ENCODE assay signal across 8 cellular contexts in the genomic region with DNA sequence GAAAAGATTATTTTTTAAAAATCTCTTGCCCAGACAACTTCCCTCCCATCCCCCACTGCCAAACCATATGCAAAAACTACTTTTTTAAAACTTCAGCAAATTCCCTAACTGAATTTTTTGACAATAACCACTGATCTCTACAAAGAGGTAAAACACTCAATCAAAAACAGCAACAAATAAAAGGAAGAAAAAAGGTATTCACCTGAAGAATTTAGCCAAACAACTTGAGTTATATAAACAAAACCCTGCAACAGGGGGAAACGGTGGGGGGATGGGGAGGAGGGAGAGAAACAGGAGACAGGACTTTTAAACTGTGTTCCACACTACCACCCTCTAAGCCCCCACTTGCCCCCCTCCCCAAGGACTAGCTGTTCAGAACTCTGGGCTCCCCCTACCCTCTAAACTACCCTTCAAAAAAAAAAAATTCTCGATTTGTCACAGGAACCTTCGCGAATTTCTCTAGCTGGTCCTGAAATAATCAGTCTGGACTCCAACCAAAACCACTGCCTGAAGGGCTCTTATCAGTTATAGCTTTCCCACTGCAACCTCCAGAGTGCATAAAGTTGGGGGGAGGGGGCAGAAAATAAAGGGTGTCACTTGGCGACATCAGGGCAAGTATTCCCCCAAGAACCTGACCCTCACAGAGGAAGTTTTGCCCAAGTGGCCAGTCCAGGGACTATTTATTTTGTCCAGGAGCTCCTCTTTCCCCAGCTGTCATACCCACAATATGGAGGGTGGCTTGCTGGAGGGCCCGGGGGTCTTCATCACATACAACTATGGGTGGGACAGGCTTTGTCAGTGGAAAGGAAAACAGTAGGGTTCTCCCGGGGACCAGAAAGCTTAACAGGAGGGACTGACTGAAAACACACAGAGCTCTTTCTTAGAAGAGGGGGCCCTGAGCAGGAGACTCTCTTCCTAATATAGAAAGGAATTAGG.
A peak's percentile ranks its signal among the peaks of the same experiment; 100 is the strongest.
DNase-seq lines count a peak whose midpoint lies in the region; ATAC-seq and TF ChIP-seq lines count a peak whose summit lies in the region.

No MANE protein-coding gene starts in this region.

- peak in 2 of 3 experiments; percentile 39 to 60 for DNase-seq in NCI-H1417 (lab: John Stamatoyannopoulos, UW)
- DNase-seq in NCI-H1417 treated with DMSO at 0.1 percent for 48 hours (lab: John Stamatoyannopoulos, UW): no peak
- no peak for DNase-seq in effector memory CD4-positive, alpha-beta T cell
- no peak for DNase-seq in GDM1 (lab: John Stamatoyannopoulos, UW)
- DNase-seq in NCI-H128 (lab: John Stamatoyannopoulos, UW; ENCODE audit: unreplicated experiment): no peak

- H3K79me2 ChIP-seq in OCI-LY1 (ENCODE audit: insufficient read depth, low read length): peaks cover 59% of the 10 kb centered on the region

- H3K9me3 ChIP-seq in OCI-LY1 (ENCODE audit: low read length) (no peaks in the 10 kb centered on the region), mucosa of rectum (ENCODE audit: control insufficient read depth in 2 of 2, low read length in 2 of 2) (no peaks in the 10 kb centered on the region)
- H3K9me3 ChIP-seq in effector memory CD4-positive, alpha-beta T cell (ENCODE audit: control insufficient read depth, low read length): no peaks in the 10 kb centered on the region

- no peak for ATAC-seq in GM18520 (IDR thresholded peaks at IDR 0.05; ENCODE audit: unreplicated experiment)

- H3F3A ChIP-seq in OCI-LY1 (ENCODE audit: insufficient read depth, low read length): no peaks in the 10 kb centered on the region

- peaks cover 27% of the 10 kb centered on the region for H3K36me3 ChIP-seq in OCI-LY1 (ENCODE audit: insufficient read depth, low read length)
- H3K36me3 ChIP-seq in effector memory CD4-positive, alpha-beta T cell (ENCODE audit: control insufficient read depth, insufficient read depth, low read length): no peaks in the 10 kb centered on the region
- peaks cover 0 to 3% of the 10 kb centered on the region in 2 donors for H3K36me3 ChIP-seq in mucosa of rectum (ENCODE audit: control insufficient read depth in 2 of 2, insufficient read depth in 2 of 2, low read length in 2 of 2)

- peak overlapping the region; percentile 91 for H3K27ac ChIP-seq in OCI-LY1 (ENCODE audit: low read depth, low read length, poor library complexity, severe bottlenecking)
- H3K27ac ChIP-seq in effector memory CD4-positive, alpha-beta T cell (ENCODE audit: insufficient read depth, low read length, poor library complexity, severe bottlenecking): peak overlapping the region; percentile 92
- peak overlapping the region; percentile 93 to 95 for H3K27ac ChIP-seq in mucosa of rectum (ENCODE audit: low read depth in 2 of 2, low read length in 2 of 2)

- H4K20me1 ChIP-seq in OCI-LY1 (ENCODE audit: insufficient read depth, low read length): no peaks in the 10 kb centered on the region

- peaks cover 52% of the 10 kb centered on the region for H3K4me1 ChIP-seq in OCI-LY1 (ENCODE audit: insufficient read depth, low read length, severe bottlenecking)
- H3K4me1 ChIP-seq in effector memory CD4-positive, alpha-beta T cell (ENCODE audit: control insufficient read depth, insufficient read depth, low read length, poor library complexity, severe bottlenecking): peaks cover 12% of the 10 kb centered on the region
- peaks cover 24 to 35% of the 10 kb centered on the region in 2 donors for H3K4me1 ChIP-seq in mucosa of rectum (ENCODE audit: control insufficient read depth in 2 of 2, insufficient read depth in 2 of 2, low read length in 2 of 2)

- H3K9ac ChIP-seq in OCI-LY1 (ENCODE audit: low read length) (peak overlapping the region; percentile 85), mucosa of rectum (ENCODE audit: low read depth in 1 of 2, low read length in 2 of 2) (peak overlapping the region; percentile 96 to 97)

- peak overlapping the region; percentile 85 for H3K4me2 ChIP-seq in OCI-LY1 (ENCODE audit: low read length)

- no peak overlapping the region for H2AFZ ChIP-seq in OCI-LY1 (ENCODE audit: low read length)

- TF ChIP-seq CTCF in OCI-LY1 (IDR thresholded peaks at IDR 0.05; ENCODE audit: low read length): no peak; the same call in 1 of the 2 replicates

- H3K4me3 ChIP-seq in OCI-LY1 (ENCODE audit: low read depth, low read length, poor library complexity, severe bottlenecking) (peak overlapping the region; percentile 76), mucosa of rectum (ENCODE audit: low read length in 2 of 2) (peak overlapping the region; percentile 83 to 94)
- H3K4me3 ChIP-seq in effector memory CD4-positive, alpha-beta T cell (ENCODE audit: insufficient read depth, low read depth, low read length, poor library complexity, severe bottlenecking): peak overlapping the region; percentile 92

- H3K27me3 ChIP-seq in OCI-LY1 (ENCODE audit: insufficient read depth, low read length): no peaks in the 10 kb centered on the region
- H3K27me3 ChIP-seq in effector memory CD4-positive, alpha-beta T cell (replicated peaks; ENCODE audit: control insufficient read depth, insufficient read depth, low read length, poor library complexity, severe bottlenecking): no peaks in the 10 kb centered on the region
- H3K27me3 ChIP-seq in mucosa of rectum (ENCODE audit: control insufficient read depth in 2 of 2, insufficient read depth in 2 of 2, low read length in 2 of 2): no peaks in the 10 kb centered on the region

- H3K9me2 ChIP-seq in OCI-LY1 (ENCODE audit: low read depth, low read length): no peaks in the 10 kb centered on the region

Comparison
In these comparisons a context has a peak if more than half of its experiments do, and no peak if none do; other contexts are left out.
1. DNase-seq: peak in NCI-H1417 (2 of 3); none in NCI-H1417 treated with DMSO at 0.1 percent for 48 hours (single experiment), effector memory CD4-positive, alpha-beta T cell (0 of 3), GDM1 (single experiment) and NCI-H128 (single experiment).
2. Peak in every context shown above with its lines, with median percentiles within 50 percentile points of each other: H3K27ac ChIP-seq and H3K4me3 ChIP-seq.